ENCODE assay signal across 8 cellular contexts in genomic region chrX:74382613-74383012, GRCh38. TPM values are rescaled to one million over a fixed set of nuclear protein-coding genes. Genes with fewer than 3 reads are reported as not detected.
DNase-seq lines count a peak whose midpoint lies in the region; ATAC-seq and TF ChIP-seq lines count a peak whose summit lies in the region.

No MANE protein-coding gene starts in this region.

- H3K9me3 Mint-ChIP-seq in osteocyte (ENCODE audit: unreplicated experiment) (peaks cover 5% of the 10 kb centered on the region), type B pancreatic cell (no peaks in the 10 kb centered on the region)

- H3K4me1 ChIP-seq in HUES6 (ENCODE audit: control insufficient read depth, insufficient read depth, low read length) (peaks cover 8% of the 10 kb centered on the region), RWPE2 (ENCODE audit: insufficient read depth, poor library complexity, severe bottlenecking) (no peaks in the 10 kb centered on the region), foreskin keratinocyte (no peaks in the 10 kb centered on the region)

- no peak overlapping the region for H3K27ac Mint-ChIP-seq in osteocyte (ENCODE audit: unreplicated experiment)
- H3K27ac Mint-ChIP-seq in type B pancreatic cell: no peak overlapping the region

- peak overlapping the region; percentile 5 for H3K9ac ChIP-seq in HUES6 (ENCODE audit: low read length)

- H3K27me3 Mint-ChIP-seq in osteocyte (ENCODE audit: unreplicated experiment) (peaks cover 4% of the 10 kb centered on the region), type B pancreatic cell (no peaks in the 10 kb centered on the region)

- no peak overlapping the region for H3K4me3 Mint-ChIP-seq in osteocyte (ENCODE audit: unreplicated experiment)
- no peak overlapping the region for H3K4me3 Mint-ChIP-seq in type B pancreatic cell

- ATAC-seq in GM18873 (IDR thresholded peaks at IDR 0.05; ENCODE audit: low FRiP score, unreplicated experiment): peak; percentile 60
- ATAC-seq in RWPE2 (ENCODE audit: low read depth): peak; percentile 81
- ATAC-seq in foreskin keratinocyte: peak; percentile 94

- H3K4me3 ChIP-seq in HUES6 (ENCODE audit: low read depth, low read length) (no peak overlapping the region), RWPE2 (ENCODE audit: severe bottlenecking) (no peak overlapping the region)

- no peaks in the 10 kb centered on the region for H3K27me3 ChIP-seq in HUES6 (ENCODE audit: control insufficient read depth, insufficient read depth, low read length)
- H3K27me3 ChIP-seq in RWPE2 (ENCODE audit: insufficient read depth, poor library complexity, severe bottlenecking): no peaks in the 10 kb centered on the region
- no peaks in the 10 kb centered on the region for H3K27me3 ChIP-seq in foreskin keratinocyte

- peaks cover 2% of the 10 kb centered on the region for H3K4me1 Mint-ChIP-seq in osteocyte (ENCODE audit: unreplicated experiment)
- H3K4me1 Mint-ChIP-seq in type B pancreatic cell (ENCODE audit: unreplicated experiment): no peaks in the 10 kb centered on the region

- H3K9me3 ChIP-seq in HUES6 (ENCODE audit: control insufficient read depth, insufficient read depth, low read depth, low read length): no peaks in the 10 kb centered on the region
- H3K9me3 ChIP-seq in RWPE2 (ENCODE audit: severe bottlenecking): no peaks in the 10 kb centered on the region

- no peaks in the 10 kb centered on the region for H3K36me3 ChIP-seq in HUES6 (ENCODE audit: control insufficient read depth, insufficient read depth, low read length)
- no peaks in the 10 kb centered on the region for H3K36me3 ChIP-seq in RWPE2 (ENCODE audit: low read depth)

- peak; percentile 39 for DNase-seq in Ammon's horn (ENCODE audit: low spot score)
- no peak for DNase-seq in RWPE2 (ENCODE audit: low spot score)
- DNase-seq in activated T-helper 9 cell treated with anti-CD3 and anti-CD28 coated beads, Interleukin-2, amount 50 U/mL, for 16 hours (ENCODE audit: low read depth): peak; percentile 32
- peak; percentile 32 to 72 for DNase-seq in foreskin keratinocyte
- peak; percentile 87 for DNase-seq in osteocyte (ENCODE audit: extremely low spot score, unreplicated experiment)
- DNase-seq in type B pancreatic cell (ENCODE audit: extremely low spot score, unreplicated experiment): peak; percentile 72

- H3K36me3 Mint-ChIP-seq in osteocyte (ENCODE audit: unreplicated experiment): no peaks in the 10 kb centered on the region
- H3K36me3 Mint-ChIP-seq in type B pancreatic cell: no peaks in the 10 kb centered on the region

- peak; percentile 58 for TF ChIP-seq CTCF in RWPE2 (IDR thresholded peaks at IDR 0.05; ENCODE audit: poor library complexity, severe bottlenecking)
- TF ChIP-seq CTCF in foreskin keratinocyte (conservative IDR thresholded peaks at IDR 0.05): peak; percentile 71
- peak; percentile 70 for TF ChIP-seq CTCF in osteocyte (IDR thresholded peaks at IDR 0.05)
- TF ChIP-seq CTCF in type B pancreatic cell (conservative IDR thresholded peaks at IDR 0.05): peak; percentile 75

- no peak overlapping the region for H3K27ac ChIP-seq in HUES6 (ENCODE audit: low read depth, low read length)
- no peak overlapping the region for H3K27ac ChIP-seq in RWPE2 (ENCODE audit: poor library complexity, severe bottlenecking)
- no peak overlapping the region for H3K27ac ChIP-seq in foreskin keratinocyte

RNA-seq across cellular contexts. Expression of gene SLC16A2, which starts 38.7 kb away (rescaled TPM):
- total RNA-seq in foreskin keratinocyte (26.4 and 30.4 TPM in 2 replicates), osteocyte (21.3 and 22.9 TPM in 2 replicates), type B pancreatic cell (ENCODE audit: low replicate concordance) (10.0 and 17.0 TPM in 2 replicates)
- 18.1 and 24.0 TPM in 2 replicates for polyA plus RNA-seq in foreskin keratinocyte
